ENCODE assay signal across 10 cellular contexts in the genomic region with DNA sequence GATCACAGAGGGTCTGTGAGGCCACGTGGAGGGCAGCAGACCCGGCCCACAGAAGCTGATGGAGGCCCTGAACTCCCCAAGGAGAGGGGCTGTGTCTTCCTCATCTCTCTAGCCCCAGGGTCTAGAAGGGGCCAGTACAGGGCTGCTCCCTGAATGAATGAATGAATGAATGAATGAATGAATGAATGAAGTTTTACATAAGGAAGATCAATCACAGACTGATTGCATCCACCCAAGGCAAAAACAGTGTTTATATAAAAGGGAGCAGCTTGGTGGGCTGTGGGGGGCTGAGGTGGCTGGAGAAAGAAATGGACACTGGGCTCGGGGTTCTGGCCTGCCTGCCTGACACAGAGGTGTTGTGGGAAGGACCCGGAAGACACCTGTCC. TPM values are rescaled to one million over a fixed set of nuclear protein-coding genes. Genes with fewer than 3 reads are reported as not detected.
"Had no signal": no experiment of that assay in that cellular context is flagged by ENCODE, and none has a peak within 500 bp of the region (broad histone marks: within the 10 kb centered on the region; RNA-seq: fewer than 3 reads in every experiment).

No MANE protein-coding gene starts in this region.

- H3K4me1 ChIP-seq: HAP-1 had no signal

- FAIRE-seq: HTR-8/SVneo had no signal

- H3K27ac ChIP-seq: GM23248 had no signal

- H3K36me3 ChIP-seq: HAP-1 had no signal

- H2AFZ ChIP-seq: GM23248 had no signal

- DNase-seq: GM23248, GOT3, KG1 had no signal

- H3K4me3 ChIP-seq: GM23248, HAP-1 had no signal

- H3K9ac ChIP-seq: GM23248 had no signal

- ATAC-seq: HCT116 had no signal

- H3K9me3 ChIP-seq: HAP-1 had no signal

RNA-seq across cellular contexts. Expression of a gene that starts 14.4 kb away (rescaled TPM):
- total RNA-seq: GM23248, H4, H7, HT-29 had no signal
- polyA plus RNA-seq: GM23248, IgD-negative memory B cell had no signal

RNA-seq across cellular contexts. Expression of a gene that starts 14.4 kb away (rescaled TPM):
- total RNA-seq: GM23248, H4, HT-29 had no signal
- polyA plus RNA-seq: GM23248, IgD-negative memory B cell had no signal
